In the genomic region with DNA sequence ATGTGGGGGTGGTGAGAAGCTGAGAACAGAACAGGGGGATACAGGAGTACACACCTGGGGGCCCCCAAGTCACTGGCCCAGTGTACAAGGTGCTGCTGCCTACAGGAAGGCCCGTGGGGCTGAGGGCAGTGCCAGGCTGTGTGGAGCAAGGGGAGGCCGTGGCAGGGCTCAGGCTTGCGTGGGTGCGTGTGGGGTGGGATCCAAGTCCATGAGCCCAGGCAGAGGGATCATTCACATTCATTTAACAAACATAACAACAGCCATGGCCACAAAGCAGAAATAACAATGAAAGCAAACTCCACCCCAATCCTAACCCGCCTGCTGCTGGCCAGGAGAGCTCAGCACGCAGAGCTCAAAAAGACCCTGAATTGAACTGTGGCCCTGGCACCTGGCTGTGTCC, we compare ENCODE assay signal across 10 cellular contexts. TPM values are rescaled to one million over a fixed set of nuclear protein-coding genes. Genes with fewer than 3 reads are reported as not detected.
DNase-seq lines count a peak whose midpoint lies in the region; ATAC-seq and TF ChIP-seq lines count a peak whose summit lies in the region.
"Had no signal": no experiment of that assay in that cellular context is flagged by ENCODE, and none has a peak within 500 bp of the region (broad histone marks: within the 10 kb centered on the region; RNA-seq: fewer than 3 reads in every experiment).

No MANE protein-coding gene starts in this region.

- ATAC-seq in activated T-cell treated with anti-CD3 and anti-CD28 coated beads, Interleukin-2, amount 50 U/mL, for 4 hours: peak; percentile 20 to 32
- ATAC-seq in HG02884 (IDR thresholded peaks at IDR 0.05; ENCODE audit: unreplicated experiment) (no peak), GM21717 (IDR thresholded peaks at IDR 0.05; ENCODE audit: unreplicated experiment) (no peak)

- TF ChIP-seq CTCF in tibial nerve (IDR thresholded peaks at IDR 0.05): no peak

- H3K4me3 Mint-ChIP-seq in activated T-cell treated with anti-CD3 and anti-CD28 coated beads, Interleukin-2, amount 50 U/mL, for 4 hours: peak overlapping the region; percentile 70

- H3K9me3 ChIP-seq in muscle layer of duodenum (ENCODE audit: control insufficient read depth in 1 of 2, low read length in 2 of 2) (no peaks in the 10 kb centered on the region), tibial nerve (no peaks in the 10 kb centered on the region)

- no peaks in the 10 kb centered on the region for H3K36me3 Mint-ChIP-seq in activated T-cell treated with anti-CD3 and anti-CD28 coated beads, Interleukin-2, amount 50 U/mL, for 4 hours (ENCODE audit: insufficient read depth)

- H3K4me1 Mint-ChIP-seq in activated T-cell treated with anti-CD3 and anti-CD28 coated beads, Interleukin-2, amount 50 U/mL, for 4 hours (ENCODE audit: low read depth): peaks cover 45% of the 10 kb centered on the region

- WGBS in tibial nerve, 2 donors: 8 to 23% methylated on average over 6 of the region's 6 CpGs

- no peak for TF ChIP-seq POLR2A in tibial nerve (IDR thresholded peaks at IDR 0.05)

- no peaks in the 10 kb centered on the region for H3K9me3 Mint-ChIP-seq in activated T-cell treated with anti-CD3 and anti-CD28 coated beads, Interleukin-2, amount 50 U/mL, for 4 hours

- H3K4me1 ChIP-seq in muscle layer of duodenum (ENCODE audit: control insufficient read depth in 1 of 2, insufficient read depth in 2 of 2, low read length in 2 of 2) (peaks cover 34 to 51% of the 10 kb centered on the region in 2 donors), tibial nerve (peaks cover 6 to 74% (median 58%) of the 10 kb centered on the region in 4 donors)

- H3K27ac ChIP-seq in muscle layer of duodenum (ENCODE audit: low read length) (peak overlapping the region; percentile 39), tibial nerve (peak overlapping the region; percentile 75 to 93 (median 84))

- no peak for DNase-seq in activated T-cell treated with anti-CD3 and anti-CD28 coated beads, Interleukin-2, amount 50 U/mL, for 4 hours
- DNase-seq in activated T-cell treated with anti-CD3 and anti-CD28 coated beads for 4 hours: no peak
- peak; percentile 57 for DNase-seq in astrocyte of the hippocampus (ENCODE audit: low read depth, low spot score)
- no peak for DNase-seq in tibial nerve (ENCODE audit: low spot score in 2 of 2)
- no peak for DNase-seq in GM03348 (ENCODE audit: low spot score)
- DNase-seq: NCI-H510A had no signal

- no peaks in the 10 kb centered on the region for H3K27me3 ChIP-seq in muscle layer of duodenum (ENCODE audit: low read depth, low read length)
- no peaks in the 10 kb centered on the region for H3K27me3 ChIP-seq in tibial nerve

- H3K4me3 ChIP-seq in muscle layer of duodenum (ENCODE audit: low read depth in 1 of 2, low read length in 2 of 2): peak overlapping the region in 1 of 2 donors; percentile 3
- H3K4me3 ChIP-seq in tibial nerve: peak overlapping the region in 1 of 4 donors; percentile 30

- H3K36me3 ChIP-seq in muscle layer of duodenum (ENCODE audit: control insufficient read depth in 1 of 2, insufficient read depth in 2 of 2, low read length in 2 of 2) (no peaks in the 10 kb centered on the region), tibial nerve (no peaks in the 10 kb centered on the region)

- TF ChIP-seq EP300 in tibial nerve (IDR thresholded peaks at IDR 0.05): no peak

- H3K27me3 Mint-ChIP-seq in activated T-cell treated with anti-CD3 and anti-CD28 coated beads, Interleukin-2, amount 50 U/mL, for 4 hours (ENCODE audit: low read depth): no peaks in the 10 kb centered on the region

RNA-seq across cellular contexts. Expression of gene SCGB1A1, which starts 17.1 kb away (rescaled TPM):
- total RNA-seq in activated T-cell treated with anti-CD3 and anti-CD28 coated beads, Interleukin-2, amount 50 U/mL, for 4 hours: 1 to 10 TPM in 1 of 3 donors, under 1 TPM in 2; 0.61 to 1.1 (median 0.87) TPM
- total RNA-seq in tibial nerve: not detected
- total RNA-seq: pulmonary artery endothelial cell had no signal

Comparison
In these comparisons a context has a peak if more than half of its experiments do, and no peak if none do; other contexts are left out.
1. ATAC-seq: peak in activated T-cell treated with anti-CD3 and anti-CD28 coated beads, Interleukin-2, amount 50 U/mL, for 4 hours (2 of 2); none in HG02884 (single experiment) and GM21717 (single experiment).